Comparison of ENCODE assay signal across 27 cellular contexts in genomic region chr22:33542153-33542552, GRCh38.
A peak's percentile ranks its signal among the peaks of the same experiment; 100 is the strongest.
DNase-seq lines count a peak whose midpoint lies in the region; ATAC-seq and TF ChIP-seq lines count a peak whose summit lies in the region.
"Had no signal": no experiment of that assay in that cellular context is flagged by ENCODE, and none has a peak within 500 bp of the region (broad histone marks: within the 10 kb centered on the region; RNA-seq: fewer than 3 reads in every experiment).

No MANE protein-coding gene starts in this region.

- ATAC-seq in Right ventricle myocardium superior (ENCODE audit: poor library complexity) (peak; percentile 65), left cardiac atrium (peak; percentile 67 to 73), PC-3 (no peak), HG02798 (IDR thresholded peaks at IDR 0.05; ENCODE audit: poor library complexity, unreplicated experiment) (no peak)
- ATAC-seq: activated naive CD8-positive, alpha-beta T cell treated with anti-CD3 and anti-CD28 coated beads, Interleukin-2, amount 50 U/mL, for 24 hours; activated T-cell treated with anti-CD3 and anti-CD28 coated beads, Interleukin-2, amount 50 U/mL, for 4 hours; body of pancreas; CD8-positive, alpha-beta T cell; stimulated activated memory B cell treated with anti-CD40 and anti-IgM and Interleukin-4, amounts not matched to agents 10 μg/mL and 1 μg/mL and 100 μg/mL, for 72 hours had no signal

- H3K4me3 Mint-ChIP-seq in nephron progenitor cell = no peak overlapping the region
- H3K4me3 Mint-ChIP-seq: activated naive CD8-positive, alpha-beta T cell treated with anti-CD3 and anti-CD28 coated beads, Interleukin-2, amount 50 U/mL, for 24 hours; activated T-cell treated with anti-CD3 and anti-CD28 coated beads, Interleukin-2, amount 50 U/mL, for 4 hours; CD8-positive, alpha-beta T cell; naive B cell; stimulated activated memory B cell treated with anti-CD40 and anti-IgM and Interleukin-4, amounts not matched to agents 10 μg/mL and 1 μg/mL and 100 μg/mL, for 72 hours had no signal

- no peak overlapping the region for H3K4me2 ChIP-seq in PC-3 (ENCODE audit: low read length)

- no peaks in the 10 kb centered on the region for H3K9me3 Mint-ChIP-seq in nephron progenitor cell
- H3K9me3 Mint-ChIP-seq: CD8-positive, alpha-beta T cell; stimulated activated memory B cell treated with anti-CD40 and anti-IgM and Interleukin-4, amounts not matched to agents 10 μg/mL and 1 μg/mL and 100 μg/mL, for 72 hours had no signal

- intact Hi-C loops in Right ventricle myocardium superior (cut with DNase I) = no loop called here
- intact Hi-C loops in cardiac septum (cut with DNase I) = no loop called here
- intact Hi-C loops in left cardiac atrium (cut with DNase I) = no loop called here
- intact Hi-C loops in PC-3 (cut with micrococcal nuclease) = no loop called here

- no peaks in the 10 kb centered on the region for H3K9me2 ChIP-seq in PC-3 (replicated peaks; ENCODE audit: low read length)

- peaks cover 20% of the 10 kb centered on the region for H3K4me1 Mint-ChIP-seq in nephron progenitor cell

- no peak overlapping the region for H3K27ac ChIP-seq in PC-3 (ENCODE audit: low read length)
- H3K27ac ChIP-seq: body of pancreas, dorsolateral prefrontal cortex had no signal

- no peak overlapping the region for H3K9ac ChIP-seq in PC-3 (ENCODE audit: low read length)

- H2AFZ ChIP-seq in PC-3 (ENCODE audit: low read length) = no peak overlapping the region

- TF ChIP-seq CTCF in nephron progenitor cell (IDR thresholded peaks at IDR 0.05) (no peak), PC-3 (conservative IDR thresholded peaks at IDR 0.05; ENCODE audit: low read depth, low read length) (no peak), GM13976 (IDR thresholded peaks at IDR 0.05; ENCODE audit: borderline replicate concordance, control extremely low read depth, extremely low read depth, insufficient read depth, missing control alignments) (no peak)

- H3K27me3 ChIP-seq in PC-3 (ENCODE audit: low read length) = no peaks in the 10 kb centered on the region
- H3K27me3 ChIP-seq: body of pancreas, dorsolateral prefrontal cortex had no signal

- BruUV-seq in PC-3 (replicated peaks; lab: Mats Ljungman, UMichigan) = no TSS peak

- H3K36me3 Mint-ChIP-seq in nephron progenitor cell (ENCODE audit: low read depth) = peaks cover 9% of the 10 kb centered on the region
- H3K36me3 Mint-ChIP-seq: CD8-positive, alpha-beta T cell; stimulated activated memory B cell treated with anti-CD40 and anti-IgM and Interleukin-4, amounts not matched to agents 10 μg/mL and 1 μg/mL and 100 μg/mL, for 72 hours had no signal

- no peak overlapping the region for H3K4me3 ChIP-seq in PC-3 (ENCODE audit: low read length)
- H3K4me3 ChIP-seq: body of pancreas, dorsolateral prefrontal cortex had no signal

- peak overlapping the region; percentile 51 for H3K27ac Mint-ChIP-seq in nephron progenitor cell
- H3K27ac Mint-ChIP-seq: activated naive CD8-positive, alpha-beta T cell treated with anti-CD3 and anti-CD28 coated beads, Interleukin-2, amount 50 U/mL, for 24 hours; CD8-positive, alpha-beta T cell; stimulated activated memory B cell treated with anti-CD40 and anti-IgM and Interleukin-4, amounts not matched to agents 10 μg/mL and 1 μg/mL and 100 μg/mL, for 72 hours had no signal

- H3K27me3 Mint-ChIP-seq in nephron progenitor cell (ENCODE audit: low read depth, poor library complexity) = peaks cover 5% of the 10 kb centered on the region
- H3K27me3 Mint-ChIP-seq: activated naive CD8-positive, alpha-beta T cell treated with anti-CD3 and anti-CD28 coated beads, Interleukin-2, amount 50 U/mL, for 24 hours; naive B cell; stimulated activated memory B cell treated with anti-CD40 and anti-IgM and Interleukin-4, amounts not matched to agents 10 μg/mL and 1 μg/mL and 100 μg/mL, for 72 hours had no signal

- CTCF ChIA-PET in PC-3 (lab: Charles Lee) = no interaction called here

- no peaks in the 10 kb centered on the region for H3K36me3 ChIP-seq in PC-3 (ENCODE audit: low read depth, low read length)

- in situ Hi-C loops in GM13976 (cut with MboI; ENCODE audit: low sequenced_read_pairs, unreplicated experiment) = no loop called here

- no peaks in the 10 kb centered on the region for H4K20me1 ChIP-seq in PC-3 (ENCODE audit: low read length)

- POLR2A ChIA-PET in PC-3 (lab: Charles Lee; ENCODE audit: unreplicated experiment) = no interaction called here

- no peaks in the 10 kb centered on the region for H3K9me3 ChIP-seq in PC-3 (ENCODE audit: low read length)
- H3K9me3 ChIP-seq: body of pancreas had no signal

- H3K79me2 ChIP-seq in PC-3 (ENCODE audit: low read length) = no peaks in the 10 kb centered on the region

- DNase-seq in Right ventricle myocardium superior = no peak
- no peak for DNase-seq in cardiac septum (ENCODE audit: low spot score)
- peak; percentile 35 for DNase-seq in left cardiac atrium
- no peak for DNase-seq in nephron progenitor cell
- no peak for DNase-seq in activated CD4-positive, alpha-beta T cell treated with anti-CD3 and anti-CD28 coated beads for 48 hours
- DNase-seq in PC-3 = no peak
- no peak for DNase-seq in GM13976 (ENCODE audit: low spot score)
- DNase-seq: 8988T; activated CD4-positive, alpha-beta T cell treated with anti-CD3 and anti-CD28 coated beads, Interleukin-2, amount 50 U/mL, for 1 hour; activated naive CD8-positive, alpha-beta T cell treated with anti-CD3 and anti-CD28 coated beads, Interleukin-2, amount 50 U/mL, for 24 hours; activated T-cell treated with anti-CD3 and anti-CD28 coated beads, Interleukin-2, amount 50 U/mL, for 4 hours; AML-193; body of pancreas; CD8-positive, alpha-beta T cell; DMS 273 treated with DMSO at 0.1 percent for 48 hours; dorsolateral prefrontal cortex; IMR-90; naive B cell; NCI-H1092; NCI-H1930; NCI-H526; occipital lobe; SHP77 treated with DMSO at 0.1 percent for 48 hours; stimulated activated CD4-positive, alpha-beta T cell treated with anti-CD3 and anti-CD28 coated beads, Interleukin-4, amount 100 ng/mL, for 4 hours; substantia nigra had no signal

- no peaks in the 10 kb centered on the region for H3F3A ChIP-seq in PC-3 (ENCODE audit: low read length, unreplicated experiment)

- H3K4me1 ChIP-seq in PC-3 (ENCODE audit: insufficient read depth, low read length) = no peaks in the 10 kb centered on the region

Comparison
In these comparisons a context has a peak if more than half of its experiments do, and no peak if none do; other contexts are left out.
1. ATAC-seq: peak in Right ventricle myocardium superior (single experiment) and left cardiac atrium (2 of 2); none in PC-3 (single experiment) and HG02798 (single experiment).